Comparison of ENCODE assay signal across 1 cellular context in the genomic region with DNA sequence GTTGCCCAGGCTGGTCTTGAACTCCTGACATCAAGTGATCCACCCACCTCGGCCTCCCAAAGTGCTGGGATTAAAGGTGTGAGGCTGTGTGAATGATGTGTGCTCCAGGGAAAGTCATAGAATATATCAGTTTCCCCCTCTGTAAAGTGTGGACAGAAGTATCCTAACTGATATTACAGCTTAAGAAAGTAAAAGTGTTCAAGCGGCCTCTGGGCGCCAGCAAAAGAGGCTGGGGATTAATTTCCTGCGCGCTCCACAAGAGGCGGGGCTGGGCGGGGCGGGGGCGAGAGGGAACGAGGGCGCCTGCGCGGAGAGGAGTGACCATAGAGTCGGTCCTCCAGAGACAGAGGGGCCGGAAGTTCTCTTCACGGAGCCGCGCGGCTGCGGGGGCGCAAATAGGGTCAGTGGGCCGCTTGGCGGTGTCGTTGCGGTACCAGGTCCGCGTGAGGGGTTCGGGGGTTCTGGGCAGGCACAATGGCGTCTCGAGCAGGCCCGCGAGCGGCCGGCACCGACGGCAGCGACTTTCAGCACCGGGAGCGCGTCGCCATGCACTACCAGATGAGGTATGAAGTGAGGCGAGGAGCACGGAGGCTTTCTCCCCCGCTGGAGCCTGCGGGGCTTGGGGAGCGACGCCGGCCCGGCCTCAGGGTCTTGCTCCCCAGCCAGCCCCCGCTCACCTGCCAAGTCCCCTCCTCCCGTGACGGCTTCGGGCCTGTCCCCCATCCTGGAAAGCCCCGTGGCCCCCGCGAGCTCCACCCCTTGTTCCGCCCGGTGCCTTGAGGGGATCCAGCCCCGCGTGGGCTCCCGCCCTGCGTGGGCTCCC.
A peak's percentile ranks its signal among the peaks of the same experiment; 100 is the strongest.
TF ChIP-seq lines count a peak whose summit lies in the region.

JAGN1 (plus strand) TSS at position 362 of the 823 bp plus-strand sequence; CDS start at position 475, 113 bp downstream.

TF ChIP-seq in HEK293, 187 proteins besides CTCF, POLR2A, EP300 and RAD21 (continued from another document):
- TF ChIP-seq, protein P1, sequence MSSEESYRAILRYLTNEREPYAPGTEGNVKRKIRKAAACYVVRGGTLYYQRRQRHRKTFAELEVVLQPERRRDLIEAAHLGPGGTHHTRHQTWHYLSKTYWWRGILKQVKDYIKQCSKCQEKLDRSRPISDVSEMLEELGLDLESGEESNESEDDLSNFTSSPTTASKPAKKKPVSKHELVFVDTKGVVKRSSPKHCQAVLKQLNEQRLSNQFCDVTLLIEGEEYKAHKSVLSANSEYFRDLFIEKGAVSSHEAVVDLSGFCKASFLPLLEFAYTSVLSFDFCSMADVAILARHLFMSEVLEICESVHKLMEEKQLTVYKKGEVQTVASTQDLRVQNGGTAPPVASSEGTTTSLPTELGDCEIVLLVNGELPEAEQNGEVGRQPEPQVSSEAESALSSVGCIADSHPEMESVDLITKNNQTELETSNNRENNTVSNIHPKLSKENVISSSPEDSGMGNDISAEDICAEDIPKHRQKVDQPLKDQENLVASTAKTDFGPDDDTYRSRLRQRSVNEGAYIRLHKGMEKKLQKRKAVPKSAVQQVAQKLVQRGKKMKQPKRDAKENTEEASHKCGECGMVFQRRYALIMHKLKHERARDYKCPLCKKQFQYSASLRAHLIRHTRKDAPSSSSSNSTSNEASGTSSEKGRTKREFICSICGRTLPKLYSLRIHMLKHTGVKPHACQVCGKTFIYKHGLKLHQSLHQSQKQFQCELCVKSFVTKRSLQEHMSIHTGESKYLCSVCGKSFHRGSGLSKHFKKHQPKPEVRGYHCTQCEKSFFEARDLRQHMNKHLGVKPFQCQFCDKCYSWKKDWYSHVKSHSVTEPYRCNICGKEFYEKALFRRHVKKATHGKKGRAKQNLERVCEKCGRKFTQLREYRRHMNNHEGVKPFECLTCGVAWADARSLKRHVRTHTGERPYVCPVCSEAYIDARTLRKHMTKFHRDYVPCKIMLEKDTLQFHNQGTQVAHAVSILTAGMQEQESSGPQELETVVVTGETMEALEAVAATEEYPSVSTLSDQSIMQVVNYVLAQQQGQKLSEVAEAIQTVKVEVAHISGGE (tag by site-specific recombination; conservative IDR thresholded peaks at IDR 0.05; ENCODE audit: low read depth): peak; percentile 90
- TF ChIP-seq ZNF335 (tag by site-specific recombination; conservative IDR thresholded peaks at IDR 0.05) (peak; percentile 90), ZBTB48 (tag by site-specific recombination; IDR thresholded peaks at IDR 0.05) (peak; percentile 81), ZNF610 (tag by site-specific recombination; IDR thresholded peaks at IDR 0.05; ENCODE audit: borderline replicate concordance) (peak; percentile 91), ZNF580 (tag by site-specific recombination; IDR thresholded peaks at IDR 0.05) (peak; percentile 65; the same call in 1 of the 2 replicates), SETDB1 (IDR thresholded peaks at IDR 0.05; ENCODE audit: insufficient read length, low read length) (no peak), ZNF600 (tag by site-specific recombination; IDR thresholded peaks at IDR 0.05) (peak; percentile 62), ZNF239 (tag by site-specific recombination; IDR thresholded peaks at IDR 0.05) (0 out of 2 replicates have a peak, but pooled peaks have one; percentile 48), ZBTB7A (tag by site-specific recombination; IDR thresholded peaks at IDR 0.05; ENCODE audit: low read depth) (peak; percentile 94), KLF8 (tag by site-specific recombination; IDR thresholded peaks at IDR 0.05) (peak; percentile 76; the same call in 1 of the 2 replicates), ZFP69B (tag by site-specific recombination; IDR thresholded peaks at IDR 0.05) (peak; percentile 33; the same call in 1 of the 2 replicates), ZIC2 (tag by site-specific recombination; IDR thresholded peaks at IDR 0.05) (peak; percentile 35), ZNF664 (tag by site-specific recombination; IDR thresholded peaks at IDR 0.05) (no peak), REPIN1 (tag by site-specific recombination; IDR thresholded peaks at IDR 0.05; ENCODE audit: low read depth) (no peak), FEZF1 (tag by site-specific recombination; IDR thresholded peaks at IDR 0.05) (0 out of 2 replicates have a peak, but pooled peaks have one; percentile 14)
- TF ChIP-seq, protein P2, sequence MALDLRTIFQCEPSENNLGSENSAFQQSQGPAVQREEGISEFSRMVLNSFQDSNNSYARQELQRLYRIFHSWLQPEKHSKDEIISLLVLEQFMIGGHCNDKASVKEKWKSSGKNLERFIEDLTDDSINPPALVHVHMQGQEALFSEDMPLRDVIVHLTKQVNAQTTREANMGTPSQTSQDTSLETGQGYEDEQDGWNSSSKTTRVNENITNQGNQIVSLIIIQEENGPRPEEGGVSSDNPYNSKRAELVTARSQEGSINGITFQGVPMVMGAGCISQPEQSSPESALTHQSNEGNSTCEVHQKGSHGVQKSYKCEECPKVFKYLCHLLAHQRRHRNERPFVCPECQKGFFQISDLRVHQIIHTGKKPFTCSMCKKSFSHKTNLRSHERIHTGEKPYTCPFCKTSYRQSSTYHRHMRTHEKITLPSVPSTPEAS (tag by site-specific recombination; IDR thresholded peaks at IDR 0.05): 0 out of 2 replicates have a peak, but pooled peaks have one; percentile 27
